Comparison of ENCODE assay signal across 16 cellular contexts in the genomic region with DNA sequence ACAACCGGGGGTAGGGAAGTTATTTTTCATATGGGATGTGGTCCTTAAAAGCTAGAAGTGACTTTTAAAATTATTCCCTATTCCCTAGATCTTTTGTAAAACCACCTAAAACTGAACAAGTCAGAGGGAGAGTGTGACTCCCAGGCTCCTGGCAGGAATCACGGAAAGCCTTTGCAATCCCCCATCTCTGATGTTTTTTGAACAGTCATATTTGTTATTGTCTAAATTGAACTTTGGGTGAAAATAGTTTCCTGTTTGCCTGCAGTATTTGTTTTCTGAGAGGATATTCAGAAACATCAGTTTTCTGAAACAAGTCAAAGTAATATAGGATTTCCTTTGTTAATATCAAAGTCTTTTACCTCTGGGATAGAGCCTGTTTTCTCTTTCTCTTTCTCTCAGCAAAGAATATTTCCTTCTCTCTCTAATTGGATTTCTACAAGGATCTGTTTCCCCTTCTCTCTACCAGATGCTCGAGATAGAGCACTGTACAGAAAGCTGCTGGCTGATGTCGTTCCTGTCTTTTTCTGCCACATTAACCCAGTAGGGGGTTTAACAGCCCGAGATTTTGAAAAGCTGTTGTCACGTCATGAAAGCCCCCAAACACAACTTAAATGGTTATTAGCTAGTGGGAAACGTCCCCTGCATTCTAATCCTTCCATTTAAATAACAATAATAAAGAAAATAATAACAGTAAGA.
DNase-seq lines count a peak whose midpoint lies in the region; ATAC-seq and TF ChIP-seq lines count a peak whose summit lies in the region.
"Had no signal": no experiment of that assay in that cellular context is flagged by ENCODE, and none has a peak within 500 bp of the region (broad histone marks: within the 10 kb centered on the region; RNA-seq: fewer than 3 reads in every experiment).

No MANE protein-coding gene starts in this region.

- no peaks in the 10 kb centered on the region for H3K9me3 Mint-ChIP-seq in endodermal cell
- peaks cover 4% of the 10 kb centered on the region for H3K9me3 Mint-ChIP-seq in neural progenitor cell
- H3K9me3 Mint-ChIP-seq in activated CD8-positive, alpha-beta T cell treated with anti-CD3 and anti-CD28 coated beads for 36 hours, result no peaks in the 10 kb centered on the region
- H3K9me3 Mint-ChIP-seq: CD8-positive, alpha-beta T cell; GM23338 had no signal

- DNase-seq in A673 (ENCODE audit: low spot score) (peak; percentile 84), NCI-H82 (lab: John Stamatoyannopoulos, UW) (peak; percentile 56), endodermal cell (no peak), neural progenitor cell (ENCODE audit: low spot score) (peak; percentile 25), left cardiac atrium (no peak), activated T-cell treated with anti-CD3 and anti-CD28 coated beads for 4 hours (no peak)
- no peak for DNase-seq in activated CD8-positive, alpha-beta T cell treated with anti-CD3 and anti-CD28 coated beads for 36 hours
- DNase-seq: MV-4-11, NCI-H2029 treated with DMSO at 0.1 percent for 48 hours, RPMI8226 had no signal

- peak overlapping the region; percentile 5 for H3K4me3 ChIP-seq in A673 (ENCODE audit: low read depth, low read length, poor library complexity, severe bottlenecking)
- no peak overlapping the region for H3K4me3 ChIP-seq in endodermal cell (ENCODE audit: low read length)
- H3K4me3 ChIP-seq in neural progenitor cell, result no peak overlapping the region
- H3K4me3 ChIP-seq: BLaER1 treated with 17β-estradiol and CSF1 and Interleukin-3, amounts not matched to agents 10 nM and 100 nM; GM23338; SJSA1 had no signal

- CTCF ChIA-PET in A673 (lab: Charles Lee), result interaction anchor here (0.7 to 1.4 kb wide), 6 partner anchors 23 to 549 kb away, joined by 3 to 6 read pairs (median 4); no protein-coding TSS in a partner anchor
- CTCF ChIA-PET in activated CD8-positive, alpha-beta T cell treated with anti-CD3 and anti-CD28 coated beads for 36 hours (lab: Charles Lee), result interaction anchor here (0.7 to 2.1 kb wide), 14 partner anchors 8 to 556 kb away, joined by 3 to 10 read pairs (median 4); no protein-coding TSS in a partner anchor

- H3K9me3 ChIP-seq in A673 (ENCODE audit: low read depth, low read length, poor library complexity, severe bottlenecking) (no peaks in the 10 kb centered on the region), endodermal cell (ENCODE audit: control insufficient read depth, low read length) (no peaks in the 10 kb centered on the region), neural progenitor cell (ENCODE audit: low read depth) (no peaks in the 10 kb centered on the region)
- H3K9me3 ChIP-seq: BLaER1 treated with 17β-estradiol and CSF1 and Interleukin-3, amounts not matched to agents 10 nM and 100 nM; Caco-2; SJSA1 had no signal

- H3F3A ChIP-seq in neural progenitor cell (ENCODE audit: low read depth), result peaks cover 7% of the 10 kb centered on the region

- H3K36me3 Mint-ChIP-seq in endodermal cell (ENCODE audit: low read depth), result no peaks in the 10 kb centered on the region
- peaks cover 5% of the 10 kb centered on the region for H3K36me3 Mint-ChIP-seq in neural progenitor cell
- no peaks in the 10 kb centered on the region for H3K36me3 Mint-ChIP-seq in activated CD8-positive, alpha-beta T cell treated with anti-CD3 and anti-CD28 coated beads for 36 hours (ENCODE audit: low read depth)
- H3K36me3 Mint-ChIP-seq: CD8-positive, alpha-beta T cell had no signal

- H2AFZ ChIP-seq in neural progenitor cell (replicated peaks), result no peak overlapping the region
- H2AFZ ChIP-seq: GM23338 had no signal

- H3K9ac ChIP-seq in endodermal cell (ENCODE audit: extremely low read depth, low read length, poor library complexity, severe bottlenecking) (no peak overlapping the region), neural progenitor cell (no peak overlapping the region)

- H3K27ac Mint-ChIP-seq in endodermal cell (no peak overlapping the region), neural progenitor cell (peak overlapping the region; percentile 12)
- no peak overlapping the region for H3K27ac Mint-ChIP-seq in activated CD8-positive, alpha-beta T cell treated with anti-CD3 and anti-CD28 coated beads for 36 hours
- H3K27ac Mint-ChIP-seq: CD8-positive, alpha-beta T cell; GM23338 had no signal

- H3K4me1 ChIP-seq in A673 (ENCODE audit: insufficient read depth, low read length, poor library complexity, severe bottlenecking) (peaks cover 16% of the 10 kb centered on the region), endodermal cell (ENCODE audit: control insufficient read depth, insufficient read depth, low read length) (no peaks in the 10 kb centered on the region), neural progenitor cell (peaks cover 23% of the 10 kb centered on the region)
- H3K4me1 ChIP-seq: BLaER1 treated with 17β-estradiol and CSF1 and Interleukin-3, amounts not matched to agents 10 nM and 100 nM; Caco-2; SJSA1 had no signal

- no peaks in the 10 kb centered on the region for H4K20me1 ChIP-seq in neural progenitor cell (ENCODE audit: low read depth)
- H4K20me1 ChIP-seq: BLaER1 treated with 17β-estradiol and CSF1 and Interleukin-3, amounts not matched to agents 10 nM and 100 nM had no signal

- no peaks in the 10 kb centered on the region for H3K27me3 ChIP-seq in A673 (replicated peaks; ENCODE audit: insufficient read depth, low read depth, low read length, poor library complexity)
- H3K27me3 ChIP-seq in endodermal cell (ENCODE audit: control insufficient read depth, insufficient read depth, low read length, poor library complexity, severe bottlenecking), result no peaks in the 10 kb centered on the region
- no peaks in the 10 kb centered on the region for H3K27me3 ChIP-seq in neural progenitor cell
- H3K27me3 ChIP-seq: BLaER1 treated with 17β-estradiol and CSF1 and Interleukin-3, amounts not matched to agents 10 nM and 100 nM; SJSA1 had no signal

- H3K4me3 Mint-ChIP-seq in endodermal cell (no peak overlapping the region), neural progenitor cell (peak overlapping the region; percentile 1)
- no peak overlapping the region for H3K4me3 Mint-ChIP-seq in activated CD8-positive, alpha-beta T cell treated with anti-CD3 and anti-CD28 coated beads for 36 hours
- H3K4me3 Mint-ChIP-seq: CD8-positive, alpha-beta T cell; GM23338 had no signal

- TF ChIP-seq CTCF in A673 (conservative IDR thresholded peaks at IDR 0.05; ENCODE audit: low read depth, low read length) (no peak), endodermal cell (conservative IDR thresholded peaks at IDR 0.05) (no peak), neural progenitor cell (IDR thresholded peaks at IDR 0.05) (no peak)
- no peak for TF ChIP-seq CTCF in activated CD8-positive, alpha-beta T cell treated with anti-CD3 and anti-CD28 coated beads for 36 hours (IDR thresholded peaks at IDR 0.05)

- no TSS peak for BruUV-seq in A673 (replicated peaks; lab: Mats Ljungman, UMichigan)

- POLR2A ChIA-PET in A673 (lab: Charles Lee; ENCODE audit: low non-redundant PET), result no interaction called here
- POLR2A ChIA-PET in activated CD8-positive, alpha-beta T cell treated with anti-CD3 and anti-CD28 coated beads for 36 hours (lab: Charles Lee), result no interaction called here

- intact Hi-C loops in A673 (cut with micrococcal nuclease; ENCODE audit: unreplicated experiment), result loop anchor here (1.0 to 10.0 kb wide), 3 partner anchors 274 to 543 kb away; no protein-coding TSS in a partner anchor
- intact Hi-C loops in activated CD8-positive, alpha-beta T cell treated with anti-CD3 and anti-CD28 coated beads for 36 hours (cut with micrococcal nuclease), result no loop called here
- intact Hi-C loops in left cardiac atrium (cut with DNase I), result loop anchor here (2.0 to 10.0 kb wide), 4 partner anchors 64 to 544 kb away; no protein-coding TSS in a partner anchor

- no peak overlapping the region for H3K4me2 ChIP-seq in neural progenitor cell
- H3K4me2 ChIP-seq: BLaER1 treated with 17β-estradiol and CSF1 and Interleukin-3, amounts not matched to agents 10 nM and 100 nM; GM23338 had no signal

- 65 to 69% methylated on average over 3 to 7 of the region's 7 CpGs for WGBS in endodermal cell (ENCODE audit: insufficient coverage in 1 of 2, insufficient read length in 1 of 2), 2 experiments

- H3K27me3 Mint-ChIP-seq in endodermal cell (ENCODE audit: insufficient read depth) (no peaks in the 10 kb centered on the region), neural progenitor cell (ENCODE audit: insufficient read depth, low read depth) (peaks cover 2% of the 10 kb centered on the region)
- H3K27me3 Mint-ChIP-seq in activated CD8-positive, alpha-beta T cell treated with anti-CD3 and anti-CD28 coated beads for 36 hours, result no peaks in the 10 kb centered on the region

- H3K4me1 Mint-ChIP-seq in endodermal cell (peaks cover 4% of the 10 kb centered on the region), neural progenitor cell (peaks cover 74% of the 10 kb centered on the region)
- H3K4me1 Mint-ChIP-seq in activated CD8-positive, alpha-beta T cell treated with anti-CD3 and anti-CD28 coated beads for 36 hours (ENCODE audit: low read depth), result no peaks in the 10 kb centered on the region

- no peak for ATAC-seq in activated CD8-positive, alpha-beta T cell treated with anti-CD3 and anti-CD28 coated beads for 36 hours
- no peak for ATAC-seq in left cardiac atrium
- no peak for ATAC-seq in esophagus mucosa
- ATAC-seq: CD8-positive, alpha-beta T cell had no signal

- no peaks in the 10 kb centered on the region for H3K36me3 ChIP-seq in A673 (ENCODE audit: insufficient read depth, low read length, poor library complexity, severe bottlenecking)
- no peaks in the 10 kb centered on the region for H3K36me3 ChIP-seq in endodermal cell (ENCODE audit: control insufficient read depth, insufficient read depth, low read length)
- H3K36me3 ChIP-seq in neural progenitor cell, result no peaks in the 10 kb centered on the region
- H3K36me3 ChIP-seq: BLaER1 treated with 17β-estradiol and CSF1 and Interleukin-3, amounts not matched to agents 10 nM and 100 nM; SJSA1 had no signal

- H3K79me2 ChIP-seq in neural progenitor cell (ENCODE audit: low read depth), result no peaks in the 10 kb centered on the region

- H3K27ac ChIP-seq in A673 (ENCODE audit: low read depth, low read length, poor library complexity, severe bottlenecking) (no peak overlapping the region), endodermal cell (ENCODE audit: low read depth, low read length) (peak overlapping the region; percentile 62), neural progenitor cell (no peak overlapping the region)
- H3K27ac ChIP-seq: BLaER1 treated with 17β-estradiol and CSF1 and Interleukin-3, amounts not matched to agents 10 nM and 100 nM; SJSA1 had no signal

Comparison
In these comparisons a context has a peak if more than half of its experiments do, and no peak if none do; other contexts are left out.
1. DNase-seq: peak in A673 (single experiment), NCI-H82 (single experiment) and neural progenitor cell (single experiment); none in endodermal cell (single experiment), activated CD8-positive, alpha-beta T cell treated with anti-CD3 and anti-CD28 coated beads for 36 hours (single experiment), left cardiac atrium (single experiment) and activated T-cell treated with anti-CD3 and anti-CD28 coated beads for 4 hours (single experiment).